In genomic region chr3:27110020-27110419, GRCh38 we compare ENCODE assay signal across 26 cellular contexts.
"Had no signal": no experiment of that assay in that cellular context is flagged by ENCODE, and none has a peak within 500 bp of the region (broad histone marks: within the 10 kb centered on the region; RNA-seq: fewer than 3 reads in every experiment).

No MANE protein-coding gene starts in this region.

- H3K36me3 Mint-ChIP-seq: T-cell had no signal

- H3K4me3 ChIP-seq: MG63 had no signal

- H3K27ac ChIP-seq: RWPE1 had no signal

- H3K4me3 Mint-ChIP-seq: IgD-negative memory B cell; T-cell; T-helper 1 cell treated with Interleukin-12 subunit alpha and Interleukin-12 subunit beta and Interleukin-4 antibody, amounts not matched to agents 30 μg/mL and 1 μg/mL, for 36 hours had no signal

- H3K4me1 Mint-ChIP-seq: IgD-negative memory B cell had no signal

- DNase-seq: Karpas-422, KG1, MG63, NCI-H1092, NCI-H1105 treated with DMSO at 0.1 percent for 48 hours, NCI-H1417 treated with DMSO at 0.1 percent for 48 hours, NCI-H146, NCI-H187, NCI-H2029, NCI-H2081 treated with DMSO at 0.1 percent for 48 hours, NCI-H2171, NCI-H226, NCI-H446, NCI-H510A, NCI-H524 treated with DMSO at 0.1 percent for 48 hours, NCI-H69, NCI-H774, PC-3, SHP77, SK-N-SH, SW 1271, T-cell had no signal

- H3K27ac Mint-ChIP-seq: IgD-negative memory B cell; T-cell; T-helper 1 cell treated with Interleukin-12 subunit alpha and Interleukin-12 subunit beta and Interleukin-4 antibody, amounts not matched to agents 30 μg/mL and 1 μg/mL, for 36 hours had no signal

- H3K36me3 ChIP-seq: MG63 had no signal

- ATAC-seq: Panc1, PC-3, T-cell had no signal

- H3K27me3 ChIP-seq: MG63 had no signal

- H3K9ac ChIP-seq: SK-N-SH had no signal

- H3K9me3 Mint-ChIP-seq: IgD-negative memory B cell; T-cell; T-helper 1 cell treated with Interleukin-12 subunit alpha and Interleukin-12 subunit beta and Interleukin-4 antibody, amounts not matched to agents 30 μg/mL and 1 μg/mL, for 36 hours had no signal

- H3K27me3 Mint-ChIP-seq: IgD-negative memory B cell had no signal

- H3K9me3 ChIP-seq: MG63, SK-N-SH had no signal

- H3K4me2 ChIP-seq: SK-N-SH had no signal
